Comparison of ENCODE assay signal across 12 cellular contexts in the genomic region with DNA sequence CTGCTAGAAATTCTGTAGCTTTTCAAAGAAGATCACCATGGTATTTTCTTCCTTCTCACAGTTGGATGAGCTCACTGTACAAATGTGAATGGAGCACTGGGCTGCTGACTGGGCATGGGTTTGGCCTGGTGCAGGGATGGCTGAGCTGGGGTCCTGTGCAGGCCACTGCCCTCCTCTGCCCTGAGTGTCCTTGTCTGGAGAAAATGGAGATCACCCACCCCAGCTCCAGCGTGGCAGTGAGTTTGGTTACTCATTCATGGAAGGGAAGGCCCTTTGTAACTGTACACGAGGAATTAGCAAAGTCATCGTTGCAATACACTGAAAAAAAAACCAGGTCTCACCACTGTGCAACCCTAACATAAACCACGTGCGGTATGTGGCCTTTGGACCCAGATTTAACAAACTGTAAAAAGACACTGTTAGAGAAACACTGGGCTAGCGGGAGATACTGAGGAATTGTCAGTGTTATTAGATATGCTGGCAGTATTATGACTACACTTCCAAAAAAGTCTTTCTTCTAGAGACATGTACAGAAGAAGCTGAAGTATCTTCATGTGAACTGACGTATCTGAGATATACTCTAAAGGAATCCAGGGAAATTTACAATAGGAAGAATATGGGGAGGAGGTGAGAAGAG. TPM values are rescaled to one million over a fixed set of nuclear protein-coding genes. Genes with fewer than 3 reads are reported as not detected.
DNase-seq lines count a peak whose midpoint lies in the region; ATAC-seq and TF ChIP-seq lines count a peak whose summit lies in the region.
"Had no signal": no experiment of that assay in that cellular context is flagged by ENCODE, and none has a peak within 500 bp of the region (broad histone marks: within the 10 kb centered on the region; RNA-seq: fewer than 3 reads in every experiment).

No MANE protein-coding gene starts in this region.

- no peaks in the 10 kb centered on the region for H3K27me3 ChIP-seq in spleen (replicated peaks in 1 of 7)

- intact Hi-C loops in spleen (cut with DNase I; ENCODE audit: low total_unique reads) = no loop called here

- H3K36me3 ChIP-seq in spleen = no peaks in the 10 kb centered on the region

- peaks cover 12% of the 10 kb centered on the region for H3K9me3 Mint-ChIP-seq in T-helper 2 cell treated with Interferon-gamma antibody and Interleukin-4, amounts not matched to agents 5 μg/mL and 100 μg/mL, for 36 hours

- peaks cover 0 to 15% (median 9%) of the 10 kb centered on the region in 8 donors for H3K9me3 ChIP-seq in spleen

- TF ChIP-seq POLR2A in spleen (IDR thresholded peaks at IDR 0.05) = no peak

- H3K4me3 Mint-ChIP-seq in T-helper 2 cell treated with Interferon-gamma antibody and Interleukin-4, amounts not matched to agents 5 μg/mL and 100 μg/mL, for 36 hours = no peak overlapping the region

- peaks cover 15 to 59% (median 34%) of the 10 kb centered on the region in 6 donors for H3K4me1 ChIP-seq in spleen

- no peaks in the 10 kb centered on the region for H3K27me3 Mint-ChIP-seq in T-helper 2 cell treated with Interferon-gamma antibody and Interleukin-4, amounts not matched to agents 5 μg/mL and 100 μg/mL, for 36 hours (ENCODE audit: low read depth)

- TF ChIP-seq CTCF in spleen (IDR thresholded peaks at IDR 0.05 in 8 of 11, conservative IDR thresholded peaks at IDR 0.05 in 3 of 11) = no peak

- peaks cover 7% of the 10 kb centered on the region for H3K36me3 Mint-ChIP-seq in T-helper 2 cell treated with Interferon-gamma antibody and Interleukin-4, amounts not matched to agents 5 μg/mL and 100 μg/mL, for 36 hours (ENCODE audit: low read depth)

- H3K27ac Mint-ChIP-seq in T-helper 2 cell treated with Interferon-gamma antibody and Interleukin-4, amounts not matched to agents 5 μg/mL and 100 μg/mL, for 36 hours = peak overlapping the region; percentile 52

- ATAC-seq in GM21367 (IDR thresholded peaks at IDR 0.05; ENCODE audit: unreplicated experiment) = no peak

- H3K4me3 ChIP-seq in spleen = no peak overlapping the region
- H3K4me3 ChIP-seq: PC-9 had no signal

- H3K27ac ChIP-seq in spleen = peak overlapping the region in 6 of 8 donors; percentile 65 to 87 (median 80)
- H3K27ac ChIP-seq: PC-9 had no signal

- peaks cover 29% of the 10 kb centered on the region for H3K4me1 Mint-ChIP-seq in T-helper 2 cell treated with Interferon-gamma antibody and Interleukin-4, amounts not matched to agents 5 μg/mL and 100 μg/mL, for 36 hours (ENCODE audit: low read depth)

- WGBS in spleen, 5 donors = 41 to 60% (median 53%) methylated on average over 7 of the region's 7 CpGs

- DNase-seq in activated CD8-positive, alpha-beta memory T cell treated with anti-CD3 and anti-CD28 coated beads, Interleukin-2, amount 50 U/mL, for 48 hours = peak; percentile 48
- DNase-seq in activated CD8-positive, alpha-beta memory T cell treated with anti-CD3 and anti-CD28 coated beads, Interleukin-2, amount 50 U/mL, for 4 hours = no peak
- DNase-seq in T-helper 2 cell treated with Interferon-gamma antibody and Interleukin-4, amounts not matched to agents 5 μg/mL and 100 μg/mL, for 36 hours (ENCODE audit: low spot score) = no peak
- peak; percentile 90 for DNase-seq in iris pigment epithelial cell (ENCODE audit: low read depth)
- peak; percentile 70 for DNase-seq in spleen
- no peak for DNase-seq in hepatic stellate cell (ENCODE audit: low spot score)
- no peak for DNase-seq in medulla oblongata (ENCODE audit: extremely low spot score)
- DNase-seq: activated CD4-positive, alpha-beta T cell treated with anti-CD3 and anti-CD28 coated beads, Interleukin-2, amount 50 U/mL, for 4 hours; central memory CD4-positive, alpha-beta T cell; NCI-H1105 treated with DMSO at 0.1 percent for 48 hours; PC-9 had no signal

RNA-seq across cellular contexts. Expression of gene TBC1D14, which starts 16.1 kb away (rescaled TPM):
- 100 to 1,000 TPM in 1 of 7 donors, 10 to 100 TPM in 6; 45.7 to 114 (median 79.2) TPM for total RNA-seq in spleen
- 10 to 100 TPM; 13.7 to 24.0 (median 18.2) TPM for polyA plus RNA-seq in spleen

Comparison
In these comparisons a context has a peak if more than half of its experiments do, and no peak if none do; other contexts are left out.
1. DNase-seq: peak in activated CD8-positive, alpha-beta memory T cell treated with anti-CD3 and anti-CD28 coated beads, Interleukin-2, amount 50 U/mL, for 48 hours (single experiment), iris pigment epithelial cell (single experiment) and spleen (single experiment); none in activated CD8-positive, alpha-beta memory T cell treated with anti-CD3 and anti-CD28 coated beads, Interleukin-2, amount 50 U/mL, for 4 hours (single experiment), T-helper 2 cell treated with Interferon-gamma antibody and Interleukin-4, amounts not matched to agents 5 μg/mL and 100 μg/mL, for 36 hours (single experiment), hepatic stellate cell (single experiment) and medulla oblongata (single experiment).